In genomic region chrX:47196098-47196497, GRCh38 we compare ENCODE assay signal across 9 cellular contexts. TPM values are rescaled to one million over a fixed set of nuclear protein-coding genes. Genes with fewer than 3 reads are reported as not detected.
DNase-seq lines count a peak whose midpoint lies in the region; ATAC-seq and TF ChIP-seq lines count a peak whose summit lies in the region.
"Had no signal": no experiment of that assay in that cellular context is flagged by ENCODE, and none has a peak within 500 bp of the region (broad histone marks: within the 10 kb centered on the region; RNA-seq: fewer than 3 reads in every experiment).

No MANE protein-coding gene starts in this region.

- H3K79me2 ChIP-seq in Loucy (ENCODE audit: insufficient read depth, low read length): peaks cover 69% of the 10 kb centered on the region

- peak overlapping the region; percentile 96 for H3K9ac ChIP-seq in Loucy (ENCODE audit: low read depth, low read length, poor library complexity, severe bottlenecking)

- H3K27me3 ChIP-seq in CD4-positive, CD25-positive, alpha-beta regulatory T cell (ENCODE audit: control insufficient read depth, insufficient read depth, low read length): no peaks in the 10 kb centered on the region
- H3K27me3 ChIP-seq in Loucy (ENCODE audit: insufficient read depth, low read length, poor library complexity, severe bottlenecking) (peaks cover 5% of the 10 kb centered on the region), dorsolateral prefrontal cortex (peaks cover 0 to 5% (median 0%) of the 10 kb centered on the region in 45 donors)

- peak overlapping the region; percentile 66 to 96 (median 89) for H3K27ac Mint-ChIP-seq in CD4-positive, CD25-positive, alpha-beta regulatory T cell
- peak overlapping the region; percentile 93 for H3K27ac Mint-ChIP-seq in neural crest cell (ENCODE audit: unreplicated experiment)

- H3K9me3 Mint-ChIP-seq in CD4-positive, CD25-positive, alpha-beta regulatory T cell: peaks cover 0 to 1% (median 0%) of the 10 kb centered on the region in 7 donors
- no peaks in the 10 kb centered on the region for H3K9me3 Mint-ChIP-seq in neural crest cell

- peak overlapping the region; percentile 92 for H3K4me2 ChIP-seq in Loucy (ENCODE audit: low read depth, low read length, poor library complexity, severe bottlenecking)

- intact Hi-C loops in dorsolateral prefrontal cortex (cut with DNase I): loop anchor here in 1 of 2 donors (5.0 to 10.0 kb wide), 2 partner anchors 166 to 829 kb away; no protein-coding TSS in a partner anchor
- intact Hi-C loops in sciatic nerve (cut with DNase I): loop anchor here (10.0 kb wide), 1 partner anchor 329 kb away; no protein-coding TSS in a partner anchor

- H3K27ac ChIP-seq in CD4-positive, CD25-positive, alpha-beta regulatory T cell (ENCODE audit: insufficient read depth, low read length, poor library complexity, severe bottlenecking): peak overlapping the region; percentile 33
- H3K27ac ChIP-seq in dorsolateral prefrontal cortex: peak overlapping the region in 5 of 59 donors; percentile 9 to 52 (median 33)

- ATAC-seq in CD4-positive, CD25-positive, alpha-beta regulatory T cell (ENCODE audit: low read depth in 2 of 2): no peak
- ATAC-seq in sciatic nerve (no peak), HG02870 (IDR thresholded peaks at IDR 0.05; ENCODE audit: unreplicated experiment) (no peak)

- no peak for DNase-seq in CD4-positive, CD25-positive, alpha-beta regulatory T cell
- DNase-seq in dorsolateral prefrontal cortex (no peak), neural crest cell (ENCODE audit: low read depth, low spot score) (no peak), NCI-H2029 treated with DMSO at 0.1 percent for 48 hours (lab: John Stamatoyannopoulos, UW) (no peak), sciatic nerve (ENCODE audit: low spot score) (no peak), COR-L47 (lab: John Stamatoyannopoulos, UW) (no peak)
- DNase-seq: activated effector memory CD4-positive, alpha-beta T cell treated with anti-CD3 and anti-CD28 coated beads, Interleukin-2, amount 50 U/mL, for 16 hours had no signal

- H3K4me3 ChIP-seq in CD4-positive, CD25-positive, alpha-beta regulatory T cell (ENCODE audit: low read depth, low read length): peak overlapping the region; percentile 55
- H3K4me3 ChIP-seq in Loucy (ENCODE audit: low read length, poor library complexity, severe bottlenecking): peak overlapping the region; percentile 97
- H3K4me3 ChIP-seq in dorsolateral prefrontal cortex: peak overlapping the region in 33 of 59 donors; percentile 0 to 99 (median 83)

- H3K27me3 Mint-ChIP-seq in CD4-positive, CD25-positive, alpha-beta regulatory T cell: no peaks in the 10 kb centered on the region
- peaks cover 2% of the 10 kb centered on the region for H3K27me3 Mint-ChIP-seq in neural crest cell (ENCODE audit: low read depth)

- TF ChIP-seq CTCF in Loucy (conservative IDR thresholded peaks at IDR 0.05; ENCODE audit: low read length) (no peak), dorsolateral prefrontal cortex (IDR thresholded peaks at IDR 0.05 in 54 of 56, conservative IDR thresholded peaks at IDR 0.05 in 2 of 56; ENCODE audit: low read depth in 1 of 56, partially characterized antibody in 56 of 56) (no peak), neural crest cell (conservative IDR thresholded peaks at IDR 0.05) (no peak)

- peak overlapping the region; percentile 89 to 100 (median 96) for H3K4me3 Mint-ChIP-seq in CD4-positive, CD25-positive, alpha-beta regulatory T cell
- H3K4me3 Mint-ChIP-seq in neural crest cell: peak overlapping the region; percentile 96

- H3K4me1 ChIP-seq in CD4-positive, CD25-positive, alpha-beta regulatory T cell (ENCODE audit: control insufficient read depth, insufficient read depth, low read length, poor library complexity, severe bottlenecking): peaks cover 56% of the 10 kb centered on the region
- peaks cover 28% of the 10 kb centered on the region for H3K4me1 ChIP-seq in Loucy (ENCODE audit: insufficient read depth, low read length, poor library complexity, severe bottlenecking)

- peaks cover 42% of the 10 kb centered on the region for H3K36me3 Mint-ChIP-seq in CD4-positive, CD25-positive, alpha-beta regulatory T cell
- H3K36me3 Mint-ChIP-seq in neural crest cell (ENCODE audit: low read depth): peaks cover 38% of the 10 kb centered on the region

- H3F3A ChIP-seq in Loucy (ENCODE audit: low read depth): no peaks in the 10 kb centered on the region

- H3K36me3 ChIP-seq in CD4-positive, CD25-positive, alpha-beta regulatory T cell (ENCODE audit: control insufficient read depth, insufficient read depth, low read length): peaks cover 30% of the 10 kb centered on the region
- peaks cover 25% of the 10 kb centered on the region; the same call in 1 of the 2 replicates for H3K36me3 ChIP-seq in Loucy (ENCODE audit: insufficient read depth, low read length)

- no peak overlapping the region for H2AFZ ChIP-seq in Loucy (ENCODE audit: low read length)

- H4K20me1 ChIP-seq in Loucy (ENCODE audit: insufficient read depth, low read length, poor library complexity, severe bottlenecking): peaks cover 40% of the 10 kb centered on the region

- no peaks in the 10 kb centered on the region for H3K9me2 ChIP-seq in Loucy (replicated peaks; ENCODE audit: low read depth, low read length)

- no peaks in the 10 kb centered on the region for H3K9me3 ChIP-seq in CD4-positive, CD25-positive, alpha-beta regulatory T cell (ENCODE audit: control insufficient read depth in 2 of 2, low read length in 2 of 2)
- H3K9me3 ChIP-seq in Loucy (ENCODE audit: insufficient read depth, low read depth, low read length): no peaks in the 10 kb centered on the region

- H3K4me1 Mint-ChIP-seq in CD4-positive, CD25-positive, alpha-beta regulatory T cell: peaks cover 4 to 82% (median 28%) of the 10 kb centered on the region in 4 donors
- H3K4me1 Mint-ChIP-seq in neural crest cell: peaks cover 71% of the 10 kb centered on the region

RNA-seq across cellular contexts. Expression of gene UBA1, which starts 2.5 kb away (rescaled TPM):
- total RNA-seq in CD4-positive, CD25-positive, alpha-beta regulatory T cell: 173 TPM
- 100 to 1,000 TPM; 163 to 210 (median 175) TPM for polyA plus RNA-seq in CD4-positive, CD25-positive, alpha-beta regulatory T cell
- total RNA-seq in dorsolateral prefrontal cortex (100 to 1,000 TPM; 186 to 279 (median 239) TPM), neural crest cell (484 and 498 TPM in 2 replicates), sciatic nerve (165 TPM)

RNA-seq across cellular contexts. Expression of gene CDK16, which starts 22.4 kb away (rescaled TPM):
- total RNA-seq in CD4-positive, CD25-positive, alpha-beta regulatory T cell: 186 TPM
- 10 to 100 TPM in 1 of 4 donors, 1 to 10 TPM in 3; 3.9 to 10.7 (median 7.2) TPM for polyA plus RNA-seq in CD4-positive, CD25-positive, alpha-beta regulatory T cell
- 100 to 1,000 TPM in 118 of 120 experiments, 10 to 100 TPM in 2; 81.5 to 187 (median 132) TPM for total RNA-seq in dorsolateral prefrontal cortex
- 281 and 289 TPM in 2 replicates for total RNA-seq in neural crest cell
- 55.9 TPM for total RNA-seq in sciatic nerve

RNA-seq across cellular contexts. Expression of gene USP11, which starts 36.7 kb away (rescaled TPM):
- total RNA-seq in CD4-positive, CD25-positive, alpha-beta regulatory T cell: 97.3 TPM
- polyA plus RNA-seq in CD4-positive, CD25-positive, alpha-beta regulatory T cell: 10 to 100 TPM; 46.0 to 69.2 (median 56.3) TPM
- total RNA-seq in dorsolateral prefrontal cortex (100 to 1,000 TPM; 162 to 456 (median 351) TPM), neural crest cell (232 and 245 TPM in 2 replicates), sciatic nerve (81.0 TPM)

RNA-seq across cellular contexts. Expression of gene RBM10, which starts 51.1 kb away (rescaled TPM):
- 37.6 TPM for total RNA-seq in CD4-positive, CD25-positive, alpha-beta regulatory T cell
- 10 to 100 TPM; 17.9 to 22.6 (median 22.0) TPM for polyA plus RNA-seq in CD4-positive, CD25-positive, alpha-beta regulatory T cell
- total RNA-seq in dorsolateral prefrontal cortex (10 to 100 TPM; 25.1 to 47.6 (median 36.8) TPM), neural crest cell (87.7 and 89.2 TPM in 2 replicates), sciatic nerve (27.4 TPM)

RNA-seq across cellular contexts. Expression of gene NDUFB11, which starts 51.6 kb away (rescaled TPM):
- total RNA-seq in CD4-positive, CD25-positive, alpha-beta regulatory T cell: 50.3 TPM
- polyA plus RNA-seq in CD4-positive, CD25-positive, alpha-beta regulatory T cell: 100 to 1,000 TPM; 164 to 190 (median 179) TPM
- total RNA-seq in dorsolateral prefrontal cortex: 10 to 100 TPM; 40.8 to 88.5 (median 65.6) TPM
- total RNA-seq in neural crest cell: 113 and 115 TPM in 2 replicates
- total RNA-seq in sciatic nerve: 29.5 TPM
